Comparison of ENCODE assay signal across 25 cellular contexts in genomic region chr13:112953591-112954487, GRCh38. TPM values are rescaled to one million over a fixed set of nuclear protein-coding genes. Genes with fewer than 3 reads are reported as not detected.
DNase-seq lines count a peak whose midpoint lies in the region; ATAC-seq and TF ChIP-seq lines count a peak whose summit lies in the region.
"Had no signal": no experiment of that assay in that cellular context is flagged by ENCODE, and none has a peak within 500 bp of the region (broad histone marks: within the 10 kb centered on the region; RNA-seq: fewer than 3 reads in every experiment).

No MANE protein-coding gene starts in this region.

- H3K9me2 ChIP-seq in GM23338 (ENCODE audit: insufficient read depth) = no peaks in the 10 kb centered on the region

- DNase-seq in COLO668 (lab: John Stamatoyannopoulos, UW; ENCODE audit: unreplicated experiment) = peak; percentile 64
- DNase-seq in GM23338 (ENCODE audit: low spot score) = no peak
- DNase-seq in left kidney (ENCODE audit: low read depth, low spot score) = peak; percentile 75
- peak; percentile 42 for DNase-seq in retina
- DNase-seq in globus pallidus (ENCODE audit: low spot score) = no peak
- DNase-seq in activated naive CD4-positive, alpha-beta T cell treated with anti-CD3 and anti-CD28 coated beads, Interleukin-2, amount 10 ng/mL, durations not matched to agents 7 days and 5 days = no peak
- DNase-seq in effector memory CD4-positive, alpha-beta T cell = no peak
- DNase-seq: activated CD4-positive, alpha-beta memory T cell treated with anti-CD3 and anti-CD28 coated beads, Interleukin-2, amount 10 ng/mL, durations not matched to agents 7 days and 5 days; activated CD4-positive, alpha-beta T cell treated with anti-CD3 and anti-CD28 coated beads for 1 hour; activated CD8-positive, alpha-beta memory T cell treated with anti-CD3 and anti-CD28 coated beads, Interleukin-2, amount 50 U/mL, for 48 hours; aorta; C1 segment of cervical spinal cord; Calu3; cortex of kidney; DND-41; NCI-H1436; NCI-H2171; RPMI8226 had no signal

- H3K4me1 ChIP-seq in GM23338 (ENCODE audit: insufficient read depth) = peaks cover 16% of the 10 kb centered on the region; the same call in 1 of the 2 replicates
- H3K4me1 ChIP-seq in effector memory CD4-positive, alpha-beta T cell (ENCODE audit: control insufficient read depth, insufficient read depth, low read length, poor library complexity, severe bottlenecking) = no peaks in the 10 kb centered on the region

- no peaks in the 10 kb centered on the region for H3F3A ChIP-seq in GM23338 (replicated peaks; ENCODE audit: low read depth)

- H3K4me1 Mint-ChIP-seq in GM23338 = peaks cover 39% of the 10 kb centered on the region
- H3K4me1 Mint-ChIP-seq in activated naive CD4-positive, alpha-beta T cell treated with anti-CD3 and anti-CD28 coated beads, Interleukin-2, amount 10 ng/mL, durations not matched to agents 7 days and 5 days = no peaks in the 10 kb centered on the region
- H3K4me1 Mint-ChIP-seq: activated CD4-positive, alpha-beta memory T cell treated with anti-CD3 and anti-CD28 coated beads, Interleukin-2, amount 10 ng/mL, durations not matched to agents 7 days and 5 days; activated T-helper 17 cell treated with anti-CD3 and anti-CD28 coated beads, Interleukin-2, amount 50 U/mL, for 72 hours had no signal

- no peaks in the 10 kb centered on the region for H3K36me3 ChIP-seq in GM23338 (ENCODE audit: insufficient read depth)
- no peaks in the 10 kb centered on the region for H3K36me3 ChIP-seq in effector memory CD4-positive, alpha-beta T cell (ENCODE audit: control insufficient read depth, insufficient read depth, low read length)
- H3K36me3 ChIP-seq: cardiac muscle cell, upper lobe of left lung had no signal

- no peak overlapping the region; the same call in 2 of the 3 replicates for H3K4me3 Mint-ChIP-seq in GM23338
- no peak overlapping the region for H3K4me3 Mint-ChIP-seq in activated naive CD4-positive, alpha-beta T cell treated with anti-CD3 and anti-CD28 coated beads, Interleukin-2, amount 10 ng/mL, durations not matched to agents 7 days and 5 days
- H3K4me3 Mint-ChIP-seq: activated CD4-positive, alpha-beta memory T cell treated with anti-CD3 and anti-CD28 coated beads, Interleukin-2, amount 10 ng/mL, durations not matched to agents 7 days and 5 days; activated naive CD8-positive, alpha-beta T cell; activated T-helper 17 cell treated with anti-CD3 and anti-CD28 coated beads, Interleukin-2, amount 50 U/mL, for 72 hours; T-helper 1 cell treated with Interleukin-12 subunit alpha and Interleukin-12 subunit beta and Interleukin-4 antibody, amounts not matched to agents 30 μg/mL and 1 μg/mL, for 36 hours had no signal

- H3K27ac Mint-ChIP-seq in GM23338 = no peak overlapping the region; the same call in 1 of the 2 replicates
- no peak overlapping the region for H3K27ac Mint-ChIP-seq in activated naive CD4-positive, alpha-beta T cell treated with anti-CD3 and anti-CD28 coated beads, Interleukin-2, amount 10 ng/mL, durations not matched to agents 7 days and 5 days
- H3K27ac Mint-ChIP-seq: activated CD4-positive, alpha-beta memory T cell treated with anti-CD3 and anti-CD28 coated beads, Interleukin-2, amount 10 ng/mL, durations not matched to agents 7 days and 5 days; activated naive CD8-positive, alpha-beta T cell; activated T-helper 17 cell treated with anti-CD3 and anti-CD28 coated beads, Interleukin-2, amount 50 U/mL, for 72 hours; T-helper 1 cell treated with Interleukin-12 subunit alpha and Interleukin-12 subunit beta and Interleukin-4 antibody, amounts not matched to agents 30 μg/mL and 1 μg/mL, for 36 hours had no signal

- no peaks in the 10 kb centered on the region for H3K27me3 ChIP-seq in GM23338 (ENCODE audit: insufficient read depth)
- no peaks in the 10 kb centered on the region for H3K27me3 ChIP-seq in effector memory CD4-positive, alpha-beta T cell (replicated peaks; ENCODE audit: control insufficient read depth, insufficient read depth, low read length, poor library complexity, severe bottlenecking)
- H3K27me3 ChIP-seq: upper lobe of left lung had no signal

- CTCF ChIA-PET in activated naive CD4-positive, alpha-beta T cell treated with anti-CD3 and anti-CD28 coated beads, Interleukin-2, amount 10 ng/mL, durations not matched to agents 7 days and 5 days (lab: Charles Lee) = no interaction called here

- no peaks in the 10 kb centered on the region for H3K36me3 Mint-ChIP-seq in GM23338 (ENCODE audit: low read depth)
- no peaks in the 10 kb centered on the region for H3K36me3 Mint-ChIP-seq in activated naive CD4-positive, alpha-beta T cell treated with anti-CD3 and anti-CD28 coated beads, Interleukin-2, amount 10 ng/mL, durations not matched to agents 7 days and 5 days
- H3K36me3 Mint-ChIP-seq: activated naive CD8-positive, alpha-beta T cell had no signal

- no peaks in the 10 kb centered on the region for H3K9me3 ChIP-seq in effector memory CD4-positive, alpha-beta T cell (ENCODE audit: control insufficient read depth, low read length)
- H3K9me3 ChIP-seq: upper lobe of left lung had no signal

- H3K27me3 Mint-ChIP-seq in GM23338 (ENCODE audit: insufficient read depth, low read depth, poor library complexity) = peaks cover 12% of the 10 kb centered on the region
- peaks cover 8% of the 10 kb centered on the region for H3K27me3 Mint-ChIP-seq in activated naive CD4-positive, alpha-beta T cell treated with anti-CD3 and anti-CD28 coated beads, Interleukin-2, amount 10 ng/mL, durations not matched to agents 7 days and 5 days

- H3K27ac ChIP-seq in GM23338 (ENCODE audit: low read depth) = no peak overlapping the region
- no peak overlapping the region for H3K27ac ChIP-seq in effector memory CD4-positive, alpha-beta T cell (ENCODE audit: insufficient read depth, low read length, poor library complexity, severe bottlenecking)
- H3K27ac ChIP-seq: cardiac muscle cell, HL-60, SK-N-MC had no signal

- H3K9me3 Mint-ChIP-seq in GM23338 = no peaks in the 10 kb centered on the region
- H3K9me3 Mint-ChIP-seq in activated naive CD4-positive, alpha-beta T cell treated with anti-CD3 and anti-CD28 coated beads, Interleukin-2, amount 10 ng/mL, durations not matched to agents 7 days and 5 days = no peaks in the 10 kb centered on the region
- H3K9me3 Mint-ChIP-seq: activated CD4-positive, alpha-beta memory T cell treated with anti-CD3 and anti-CD28 coated beads, Interleukin-2, amount 10 ng/mL, durations not matched to agents 7 days and 5 days; activated T-helper 17 cell treated with anti-CD3 and anti-CD28 coated beads, Interleukin-2, amount 50 U/mL, for 72 hours; T-helper 1 cell treated with Interleukin-12 subunit alpha and Interleukin-12 subunit beta and Interleukin-4 antibody, amounts not matched to agents 30 μg/mL and 1 μg/mL, for 36 hours had no signal

- no peak overlapping the region for H3K4me2 ChIP-seq in GM23338

- peak; percentile 15 for ATAC-seq in GM23338
- ATAC-seq: activated T-helper 17 cell treated with anti-CD3 and anti-CD28 coated beads, Interleukin-2, amount 50 U/mL, for 72 hours had no signal

- no peaks in the 10 kb centered on the region for H3K79me2 ChIP-seq in GM23338 (replicated peaks; ENCODE audit: insufficient read depth)

- no peak for TF ChIP-seq CTCF in GM23338 (conservative IDR thresholded peaks at IDR 0.05; ENCODE audit: low read depth in 2 of 2)

- H4K20me1 ChIP-seq in GM23338 (replicated peaks; ENCODE audit: insufficient read depth) = peaks cover 5% of the 10 kb centered on the region; the same call in 1 of the 2 replicates

- no peak overlapping the region for H3K4me3 ChIP-seq in GM23338
- no peak overlapping the region for H3K4me3 ChIP-seq in effector memory CD4-positive, alpha-beta T cell (ENCODE audit: insufficient read depth, low read depth, low read length, poor library complexity, severe bottlenecking)
- H3K4me3 ChIP-seq: cardiac muscle cell, SK-N-MC, upper lobe of left lung had no signal

- no peak overlapping the region for H2AFZ ChIP-seq in GM23338

TF ChIP-seq in GM23338, 12 proteins besides CTCF, POLR2A, EP300 and RAD21 (continues in another document):
- TF ChIP-seq CREB1 (CRISPR knock-in tag; IDR thresholded peaks at IDR 0.05; ENCODE audit: low read depth) (no peak), ZNF114 (CRISPR knock-in tag; IDR thresholded peaks at IDR 0.05) (no peak), EZH2 (IDR thresholded peaks at IDR 0.05; ENCODE audit: low read depth, unreplicated experiment) (no peak), POLR2AphosphoS5 (IDR thresholded peaks at IDR 0.05; ENCODE audit: low read depth) (no peak)

RNA-seq across cellular contexts. Expression of gene MCF2L, which starts 15.2 kb away (rescaled TPM):
- total RNA-seq in GM23338 (2014; rRNA removed; shearing (Covaris generic)) = 22.9 and 25.6 TPM in 2 replicates
- polyA plus RNA-seq in GM23338 (2016; fragmentation: Nextera tagmentation; extraction: Ambion mirVana) = 4.8 and 7.4 TPM in 2 replicates

Comparison
In these comparisons a context has a peak if more than half of its experiments do, and no peak if none do; other contexts are left out.
1. DNase-seq: peak in COLO668 (single experiment), left kidney (single experiment) and retina (single experiment); none in GM23338 (single experiment), globus pallidus (single experiment), activated naive CD4-positive, alpha-beta T cell treated with anti-CD3 and anti-CD28 coated beads, Interleukin-2, amount 10 ng/mL, durations not matched to agents 7 days and 5 days (single experiment) and effector memory CD4-positive, alpha-beta T cell (0 of 3).